Comparison of ENCODE assay signal across 1 cellular context in the genomic region with DNA sequence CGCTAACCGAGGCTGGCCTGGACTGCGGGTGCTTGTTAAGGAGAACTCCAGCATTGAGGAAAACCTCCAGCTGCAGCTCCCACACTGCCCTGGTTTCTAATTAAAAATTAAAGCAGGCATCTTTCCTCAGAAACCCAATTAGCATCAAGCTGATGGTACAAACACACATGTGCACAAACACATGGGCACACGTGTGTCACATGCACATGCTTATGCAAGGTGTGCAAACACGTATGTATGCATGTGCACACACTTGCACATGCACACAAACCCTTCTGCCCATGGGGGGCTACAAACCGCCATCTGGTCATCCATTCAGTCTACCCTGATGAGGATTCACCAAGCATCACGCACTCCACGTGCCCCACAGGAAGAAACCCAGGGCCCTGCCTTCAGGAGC.
TF ChIP-seq lines count a peak whose summit lies in the region.

No MANE protein-coding gene starts in this region.

TF ChIP-seq in WTC11, 78 proteins besides CTCF, POLR2A, EP300 and RAD21 (continued from another document):
- TF ChIP-seq, protein P1, sequence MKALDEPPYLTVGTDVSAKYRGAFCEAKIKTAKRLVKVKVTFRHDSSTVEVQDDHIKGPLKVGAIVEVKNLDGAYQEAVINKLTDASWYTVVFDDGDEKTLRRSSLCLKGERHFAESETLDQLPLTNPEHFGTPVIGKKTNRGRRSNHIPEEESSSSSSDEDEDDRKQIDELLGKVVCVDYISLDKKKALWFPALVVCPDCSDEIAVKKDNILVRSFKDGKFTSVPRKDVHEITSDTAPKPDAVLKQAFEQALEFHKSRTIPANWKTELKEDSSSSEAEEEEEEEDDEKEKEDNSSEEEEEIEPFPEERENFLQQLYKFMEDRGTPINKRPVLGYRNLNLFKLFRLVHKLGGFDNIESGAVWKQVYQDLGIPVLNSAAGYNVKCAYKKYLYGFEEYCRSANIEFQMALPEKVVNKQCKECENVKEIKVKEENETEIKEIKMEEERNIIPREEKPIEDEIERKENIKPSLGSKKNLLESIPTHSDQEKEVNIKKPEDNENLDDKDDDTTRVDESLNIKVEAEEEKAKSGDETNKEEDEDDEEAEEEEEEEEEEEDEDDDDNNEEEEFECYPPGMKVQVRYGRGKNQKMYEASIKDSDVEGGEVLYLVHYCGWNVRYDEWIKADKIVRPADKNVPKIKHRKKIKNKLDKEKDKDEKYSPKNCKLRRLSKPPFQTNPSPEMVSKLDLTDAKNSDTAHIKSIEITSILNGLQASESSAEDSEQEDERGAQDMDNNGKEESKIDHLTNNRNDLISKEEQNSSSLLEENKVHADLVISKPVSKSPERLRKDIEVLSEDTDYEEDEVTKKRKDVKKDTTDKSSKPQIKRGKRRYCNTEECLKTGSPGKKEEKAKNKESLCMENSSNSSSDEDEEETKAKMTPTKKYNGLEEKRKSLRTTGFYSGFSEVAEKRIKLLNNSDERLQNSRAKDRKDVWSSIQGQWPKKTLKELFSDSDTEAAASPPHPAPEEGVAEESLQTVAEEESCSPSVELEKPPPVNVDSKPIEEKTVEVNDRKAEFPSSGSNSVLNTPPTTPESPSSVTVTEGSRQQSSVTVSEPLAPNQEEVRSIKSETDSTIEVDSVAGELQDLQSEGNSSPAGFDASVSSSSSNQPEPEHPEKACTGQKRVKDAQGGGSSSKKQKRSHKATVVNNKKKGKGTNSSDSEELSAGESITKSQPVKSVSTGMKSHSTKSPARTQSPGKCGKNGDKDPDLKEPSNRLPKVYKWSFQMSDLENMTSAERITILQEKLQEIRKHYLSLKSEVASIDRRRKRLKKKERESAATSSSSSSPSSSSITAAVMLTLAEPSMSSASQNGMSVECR (CRISPR knock-in tag; IDR thresholded peaks at IDR 0.05; ENCODE audit: borderline replicate concordance): no peak
- TF ChIP-seq, protein P2, sequence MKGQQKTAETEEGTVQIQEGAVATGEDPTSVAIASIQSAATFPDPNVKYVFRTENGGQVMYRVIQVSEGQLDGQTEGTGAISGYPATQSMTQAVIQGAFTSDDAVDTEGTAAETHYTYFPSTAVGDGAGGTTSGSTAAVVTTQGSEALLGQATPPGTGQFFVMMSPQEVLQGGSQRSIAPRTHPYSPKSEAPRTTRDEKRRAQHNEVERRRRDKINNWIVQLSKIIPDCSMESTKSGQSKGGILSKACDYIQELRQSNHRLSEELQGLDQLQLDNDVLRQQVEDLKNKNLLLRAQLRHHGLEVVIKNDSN (CRISPR knock-in tag; IDR thresholded peaks at IDR 0.05): no peak
- TF ChIP-seq ZNF232 (CRISPR knock-in tag; IDR thresholded peaks at IDR 0.05): no peak
- TF ChIP-seq, protein P3, sequence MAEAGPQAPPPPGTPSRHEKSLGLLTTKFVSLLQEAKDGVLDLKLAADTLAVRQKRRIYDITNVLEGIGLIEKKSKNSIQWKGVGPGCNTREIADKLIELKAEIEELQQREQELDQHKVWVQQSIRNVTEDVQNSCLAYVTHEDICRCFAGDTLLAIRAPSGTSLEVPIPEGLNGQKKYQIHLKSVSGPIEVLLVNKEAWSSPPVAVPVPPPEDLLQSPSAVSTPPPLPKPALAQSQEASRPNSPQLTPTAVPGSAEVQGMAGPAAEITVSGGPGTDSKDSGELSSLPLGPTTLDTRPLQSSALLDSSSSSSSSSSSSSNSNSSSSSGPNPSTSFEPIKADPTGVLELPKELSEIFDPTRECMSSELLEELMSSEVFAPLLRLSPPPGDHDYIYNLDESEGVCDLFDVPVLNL (CRISPR knock-in tag; IDR thresholded peaks at IDR 0.05; ENCODE audit: borderline replicate concordance, low read depth): no peak
- TF ChIP-seq MYBL2 (CRISPR knock-in tag; IDR thresholded peaks at IDR 0.05): no peak
